Comparison of ENCODE assay signal across 13 cellular contexts in genomic region chr1:229148743-229149142, GRCh38.
"Had no signal": no experiment of that assay in that cellular context is flagged by ENCODE, and none has a peak within 500 bp of the region (broad histone marks: within the 10 kb centered on the region; RNA-seq: fewer than 3 reads in every experiment).

No MANE protein-coding gene starts in this region.

- H3K4me3 ChIP-seq: esophagus muscularis mucosa, mucosa of descending colon, psoas muscle, sigmoid colon, testis, upper lobe of right lung had no signal

- DNase-seq: activated CD4-positive, alpha-beta T cell treated with anti-CD3 and anti-CD28 coated beads for 48 hours; activated CD8-positive, alpha-beta memory T cell treated with anti-CD3 and anti-CD28 coated beads for 24 hours; amygdala; brain microvascular endothelial cell; mucosa of descending colon; psoas muscle; sigmoid colon; T-helper 9 cell; upper lobe of right lung had no signal

- FAIRE-seq: endometrium had no signal

- H3K27ac ChIP-seq: brain microvascular endothelial cell, esophagus muscularis mucosa, psoas muscle, sigmoid colon, testis, upper lobe of right lung, WERI-Rb-1 had no signal

- H3K36me3 ChIP-seq: brain microvascular endothelial cell, esophagus muscularis mucosa, sigmoid colon, upper lobe of right lung, WERI-Rb-1 had no signal

- ATAC-seq: psoas muscle had no signal

- H3K9me3 ChIP-seq: esophagus muscularis mucosa, mucosa of descending colon, psoas muscle, sigmoid colon, testis, upper lobe of right lung had no signal

- H3K27me3 ChIP-seq: sigmoid colon, testis had no signal

- H3K4me1 ChIP-seq: psoas muscle, sigmoid colon, upper lobe of right lung had no signal
